In genomic region chr2:68362069-68362468, GRCh38 we compare ENCODE assay signal across 8 cellular contexts. TPM values are rescaled to one million over a fixed set of nuclear protein-coding genes. Genes with fewer than 3 reads are reported as not detected.
DNase-seq lines count a peak whose midpoint lies in the region; ATAC-seq, FAIRE-seq and TF ChIP-seq lines count a peak whose summit lies in the region.

No MANE protein-coding gene starts in this region.

- no peak overlapping the region for H3K27ac ChIP-seq in IMR-90 (ENCODE audit: insufficient read depth, low read length)
- H3K27ac ChIP-seq in neuronal stem cell (replicated peaks; ENCODE audit: low read length) = no peak overlapping the region
- H3K27ac ChIP-seq in suprapubic skin = no peak overlapping the region

- H3K14ac ChIP-seq in IMR-90 (replicated peaks; ENCODE audit: low read depth, low read length) = no peak overlapping the region
- no peak overlapping the region for H3K14ac ChIP-seq in neuronal stem cell (ENCODE audit: low read length)

- no TSS peak for BruUV-seq in IMR-90 (replicated peaks; lab: Mats Ljungman, UMichigan)

- H3K4me1 ChIP-seq in IMR-90 (ENCODE audit: control insufficient read depth, insufficient read depth, low read length) = no peaks in the 10 kb centered on the region
- H3K4me1 ChIP-seq in neuronal stem cell (ENCODE audit: control insufficient read depth in 2 of 2, insufficient read depth in 1 of 2, low read depth in 1 of 2, low read length in 2 of 2) = no peaks in the 10 kb centered on the region
- H3K4me1 ChIP-seq in suprapubic skin = no peaks in the 10 kb centered on the region

- FAIRE-seq in RCC 7860 (lab: Jason Lieb, UNC) = peak; percentile 2

- intact Hi-C loops in IMR-90 (cut with micrococcal nuclease) = loop anchor here (1.0 kb wide), 1 partner anchor 79 kb away; no protein-coding TSS in a partner anchor

- no peak overlapping the region for H2BK20ac ChIP-seq in IMR-90 (ENCODE audit: low read depth, low read length)

- no peaks in the 10 kb centered on the region for H4K20me1 ChIP-seq in IMR-90 (ENCODE audit: insufficient read depth, low read length)

- H2BK15ac ChIP-seq in IMR-90 (ENCODE audit: low read depth, low read length) (no peak overlapping the region), neuronal stem cell (ENCODE audit: low read length) (no peak overlapping the region)

- no peak overlapping the region for H3K4me3 ChIP-seq in IMR-90 (ENCODE audit: insufficient read depth, low read depth, low read length)
- H3K4me3 ChIP-seq in fibroblast of the aortic adventitia (ENCODE audit: low read depth, low read length) = no peak overlapping the region
- H3K4me3 ChIP-seq in neuronal stem cell (ENCODE audit: low read length in 2 of 2) = no peak overlapping the region
- H3K4me3 ChIP-seq in suprapubic skin = no peak overlapping the region

- H2BK5ac ChIP-seq in IMR-90 (ENCODE audit: low read depth, low read length, poor library complexity, severe bottlenecking) (no peak overlapping the region), neuronal stem cell (ENCODE audit: low read length) (no peak overlapping the region)

- H3K9ac ChIP-seq in IMR-90 (ENCODE audit: low read depth, low read length) (no peak overlapping the region), neuronal stem cell (ENCODE audit: low read depth, low read length, poor library complexity) (no peak overlapping the region)

- in situ Hi-C loops in IMR-90 (cut with MboI; ENCODE audit: low sequenced_read_pairs) = no loop called here

- H3K36me3 ChIP-seq in IMR-90 (ENCODE audit: control insufficient read depth, insufficient read depth, low read length) (no peaks in the 10 kb centered on the region), neuronal stem cell (replicated peaks in 1 of 2; ENCODE audit: control insufficient read depth in 2 of 2, insufficient read depth in 2 of 2, low read length in 2 of 2) (no peaks in the 10 kb centered on the region), suprapubic skin (no peaks in the 10 kb centered on the region)

- H3K9me3 ChIP-seq in IMR-90 (ENCODE audit: control insufficient read depth, insufficient read depth, low read length) (no peaks in the 10 kb centered on the region), neuronal stem cell (replicated peaks in 1 of 2; ENCODE audit: control insufficient read depth in 2 of 2, insufficient read depth in 1 of 2, low read depth in 1 of 2, low read length in 2 of 2) (no peaks in the 10 kb centered on the region), suprapubic skin (no peaks in the 10 kb centered on the region)

- dilution Hi-C loops in IMR-90 (cut with HindIII; ENCODE audit: low sequenced_read_pairs, unreplicated experiment) = no loop called here

- WGBS in IMR-90 (ENCODE audit: extremely low coverage in 2 of 2, insufficient read length in 1 of 2), 2 experiments = no CpG with 5 or more reads among the region's 12 CpGs
- no CpG with 5 or more reads among the region's 12 CpGs for WGBS in neuronal stem cell (ENCODE audit: extremely low coverage in 2 of 2, insufficient read length in 2 of 2, insufficient replicate concordance in 1 of 2), 2 donors
- 41% methylated on average over 11 of the region's 12 CpGs for WGBS in suprapubic skin

- H2AFZ ChIP-seq in IMR-90 (replicated peaks; ENCODE audit: low read length, poor library complexity) (peak overlapping the region; percentile 6), neuronal stem cell (ENCODE audit: low read length) (peak overlapping the region; percentile 86)

- H4K91ac ChIP-seq in IMR-90 (ENCODE audit: insufficient read depth, low read depth, low read length) = no peak overlapping the region
- no peak overlapping the region for H4K91ac ChIP-seq in neuronal stem cell (ENCODE audit: low read depth, low read length, poor library complexity)

- H3K23ac ChIP-seq in IMR-90 (ENCODE audit: low read depth, low read length) (no peak overlapping the region), neuronal stem cell (ENCODE audit: low read depth, low read length, poor library complexity) (no peak overlapping the region)

- no peaks in the 10 kb centered on the region for H3K9me1 ChIP-seq in IMR-90 (ENCODE audit: insufficient read depth, low read length)

- no peak overlapping the region for H2BK12ac ChIP-seq in neuronal stem cell (ENCODE audit: low read length)

- POLR2A ChIA-PET in IMR-90 (lab: Charles Lee; ENCODE audit: unreplicated experiment) = no interaction called here

- H2AK5ac ChIP-seq in IMR-90 (ENCODE audit: low read depth, low read length) (no peak overlapping the region), neuronal stem cell (ENCODE audit: low read depth, low read length) (no peak overlapping the region)

- no peak overlapping the region for H3K4ac ChIP-seq in IMR-90 (ENCODE audit: low read depth, low read length)
- no peak overlapping the region for H3K4ac ChIP-seq in neuronal stem cell (ENCODE audit: low read length)

- H2BK120ac ChIP-seq in IMR-90 (ENCODE audit: low read depth, low read length) (no peak overlapping the region), neuronal stem cell (ENCODE audit: low read depth, low read length) (no peak overlapping the region)

- TF ChIP-seq EP300 in suprapubic skin (IDR thresholded peaks at IDR 0.05) = no peak

- H3K18ac ChIP-seq in IMR-90 (ENCODE audit: low read depth, low read length) = no peak overlapping the region
- H3K18ac ChIP-seq in neuronal stem cell (ENCODE audit: low read length) = no peak overlapping the region

- DNase-seq in COLO829 (ENCODE audit: low spot score) (peak; percentile 63), IMR-90 (peak; percentile 50), RCC 7860 (ENCODE audit: low spot score) (peak; percentile 65), fibroblast of the aortic adventitia (ENCODE audit: low read depth) (peak; percentile 68), neuronal stem cell (ENCODE audit: low spot score) (peak; percentile 40), suprapubic skin (ENCODE audit: low spot score in 2 of 2) (peak; percentile 76 to 83)
- DNase-seq in activated T-cell treated with anti-CD3 and anti-CD28 coated beads, Interleukin-2, amount 50 U/mL, for 1 hour = peak; percentile 74

- TF ChIP-seq CTCF in IMR-90 (conservative IDR thresholded peaks at IDR 0.05; ENCODE audit: low read depth, low read length) (peak; percentile 69), fibroblast of the aortic adventitia (IDR thresholded peaks at IDR 0.05; ENCODE audit: insufficient read depth, low read length) (peak; percentile 73), suprapubic skin (IDR thresholded peaks at IDR 0.05) (peak; percentile 22 to 68)

- H2AK9ac ChIP-seq in IMR-90 (replicated peaks; ENCODE audit: low read depth, low read length, poor library complexity) = no peak overlapping the region

- TF ChIP-seq POLR2A in IMR-90 (IDR thresholded peaks at IDR 0.05; ENCODE audit: low read depth, low read length) = no peak
- TF ChIP-seq POLR2A in suprapubic skin (IDR thresholded peaks at IDR 0.05) = no peak

- H3K79me1 ChIP-seq in IMR-90 (ENCODE audit: low read depth in 1 of 2, low read length in 2 of 2) (no peaks in the 10 kb centered on the region), neuronal stem cell (ENCODE audit: low read depth, low read length) (no peaks in the 10 kb centered on the region)

- peak; percentile 51 for TF ChIP-seq RAD21 in IMR-90 (IDR thresholded peaks at IDR 0.05; ENCODE audit: low read length)

- H3K4me2 ChIP-seq in IMR-90 (ENCODE audit: low read depth, low read length) (no peak overlapping the region), neuronal stem cell (ENCODE audit: insufficient read depth, low read length, poor library complexity, severe bottlenecking) (no peak overlapping the region)

- H3K56ac ChIP-seq in IMR-90 (ENCODE audit: extremely low read depth, insufficient read depth, low read length) = no peak overlapping the region

- ATAC-seq in GM21367 (IDR thresholded peaks at IDR 0.05; ENCODE audit: unreplicated experiment) = peak; percentile 38
- peak; percentile 73 for ATAC-seq in IMR-90 (ENCODE audit: low read depth)

- H4K8ac ChIP-seq in IMR-90 (ENCODE audit: low read depth in 2 of 2, low read length in 2 of 2) (peak overlapping the region in 1 of 2 experiments; percentile 27; a peak in 1 of 4 replicates), neuronal stem cell (ENCODE audit: low read depth, low read length) (no peak overlapping the region)

- H3K27me3 ChIP-seq in IMR-90 (ENCODE audit: control insufficient read depth, insufficient read depth, low read length) (peaks cover 3% of the 10 kb centered on the region; the same call in 1 of the 2 replicates), neuronal stem cell (ENCODE audit: control insufficient read depth in 3 of 3, insufficient read depth in 3 of 3, low read depth in 1 of 3, low read length in 3 of 3) (no peaks in the 10 kb centered on the region), suprapubic skin (no peaks in the 10 kb centered on the region)

- no peak overlapping the region for H4K5ac ChIP-seq in IMR-90 (ENCODE audit: low read depth, low read length)

- CTCF ChIA-PET in IMR-90 (lab: Yijun Ruan, JAX) = no interaction called here

TF ChIP-seq in IMR-90, 13 proteins besides CTCF, POLR2A, EP300 and RAD21 (continues in another document):
- TF ChIP-seq MXI1 (IDR thresholded peaks at IDR 0.05; ENCODE audit: borderline replicate concordance, low read depth, low read length) (no peak), NFE2L2 (IDR thresholded peaks at IDR 0.05; ENCODE audit: low read depth, low read length) (no peak)

RNA-seq across cellular contexts. Expression of gene PLEK, which starts 3.0 kb away (rescaled TPM):
- total RNA-seq in IMR-90 (2012; rRNA removed) (under 0.01 TPM in 1 of 2 replicates, not detected in the other), fibroblast of the aortic adventitia (ENCODE audit: low replicate concordance) (under 0.01 TPM in 1 of 2 replicates, not detected in the other), suprapubic skin (1 to 10 TPM; 1.1 to 2.6 (median 1.7) TPM)
- 0.03 TPM in 1 of 2 replicates, not detected in the other for polyA plus RNA-seq in IMR-90 (2012; rRNA removed)
- polyA plus RNA-seq in IMR-90 (2012; cell fraction: cytosol; rRNA removed) = not detected in 2 replicates
- polyA plus RNA-seq in IMR-90 (2012; cell fraction: nucleus; rRNA removed; ENCODE audit: low replicate concordance) = 0.02 and 0.11 TPM in 2 replicates
- polyA plus RNA-seq in neuronal stem cell (2013, experiment 1 of 2) = 0.01 TPM
- polyA plus RNA-seq in neuronal stem cell (2013, experiment 2 of 2) = 0.04 TPM

RNA-seq across cellular contexts. Expression of gene CNRIP1, which starts 42.3 kb away (rescaled TPM):
- total RNA-seq in IMR-90 (2012; rRNA removed) (23.3 and 25.6 TPM in 2 replicates), fibroblast of the aortic adventitia (ENCODE audit: low replicate concordance) (40.0 and 46.9 TPM in 2 replicates), suprapubic skin (10 to 100 TPM in 1 of 4 donors, 1 to 10 TPM in 3; 3.4 to 13.5 (median 6.6) TPM)
- polyA plus RNA-seq in IMR-90 (2012; rRNA removed) = 32.6 and 32.7 TPM in 2 replicates
- polyA plus RNA-seq in IMR-90 (2012; cell fraction: cytosol; rRNA removed) = 20.4 and 21.8 TPM in 2 replicates
- polyA plus RNA-seq in IMR-90 (2012; cell fraction: nucleus; rRNA removed; ENCODE audit: low replicate concordance) = 9.9 and 22.0 TPM in 2 replicates
- 5.9 TPM for polyA plus RNA-seq in neuronal stem cell (2013, experiment 1 of 2)
- 5.9 TPM for polyA plus RNA-seq in neuronal stem cell (2013, experiment 2 of 2)
